10 cellular contexts compared by ENCODE assay signal in genomic region chr6:163392533-163392932, GRCh38. TPM values are rescaled to one million over a fixed set of nuclear protein-coding genes. Genes with fewer than 3 reads are reported as not detected.
DNase-seq lines count a peak whose midpoint lies in the region; ATAC-seq, FAIRE-seq and TF ChIP-seq lines count a peak whose summit lies in the region.
"Had no signal": no experiment of that assay in that cellular context is flagged by ENCODE, and none has a peak within 500 bp of the region (broad histone marks: within the 10 kb centered on the region; RNA-seq: fewer than 3 reads in every experiment).

No MANE protein-coding gene starts in this region.

- no peak overlapping the region for H2BK5ac ChIP-seq in IMR-90 (ENCODE audit: low read depth, low read length, poor library complexity, severe bottlenecking)

- H3K23ac ChIP-seq in IMR-90 (ENCODE audit: low read depth, low read length), result no peak overlapping the region

- H3K18ac ChIP-seq in IMR-90 (ENCODE audit: low read depth, low read length), result no peak overlapping the region

- POLR2A ChIA-PET in IMR-90 (lab: Charles Lee; ENCODE audit: unreplicated experiment), result no interaction called here

- no CpG with 5 or more reads among the region's 2 CpGs for WGBS in IMR-90 (ENCODE audit: extremely low coverage in 2 of 2, insufficient read length in 1 of 2), 2 experiments
- WGBS in smooth muscle cell (ENCODE audit: low lambda C conversion rate), result 69% methylated on average over 2 of the region's 2 CpGs

- no peak overlapping the region for H3K4me3 ChIP-seq in IMR-90 (ENCODE audit: insufficient read depth, low read depth, low read length)
- no peak overlapping the region for H3K4me3 ChIP-seq in astrocyte (ENCODE audit: insufficient read depth, low read depth, low read length)
- H3K4me3 ChIP-seq in left ventricle myocardium inferior, result no peak overlapping the region
- no peak overlapping the region for H3K4me3 ChIP-seq in smooth muscle cell
- no peak overlapping the region for H3K4me3 ChIP-seq in H7 (ENCODE audit: insufficient read depth, low read depth, low read length)

- no peaks in the 10 kb centered on the region for H3K79me1 ChIP-seq in IMR-90 (ENCODE audit: low read depth in 1 of 2, low read length in 2 of 2)

- CTCF ChIA-PET in IMR-90 (lab: Yijun Ruan, JAX), result no interaction called here

- H3K27ac Mint-ChIP-seq in astrocyte (ENCODE audit: unreplicated experiment), result peak overlapping the region; percentile 5
- H3K27ac Mint-ChIP-seq: activated CD4-positive, alpha-beta memory T cell treated with anti-CD3 and anti-CD28 coated beads for 36 hours; natural killer cell treated with Interleukin-12 subunit alpha and Interleukin-12 subunit beta and Interleukin-15 and Interleukin-18, amount 100 ng/mL, for 72 hours had no signal

- H3K9me1 ChIP-seq in IMR-90 (ENCODE audit: insufficient read depth, low read length), result no peaks in the 10 kb centered on the region

- dilution Hi-C loops in IMR-90 (cut with HindIII; ENCODE audit: low sequenced_read_pairs, unreplicated experiment), result no loop called here

- H2BK20ac ChIP-seq in IMR-90 (ENCODE audit: low read depth, low read length), result no peak overlapping the region

- H3K79me2 ChIP-seq in astrocyte (ENCODE audit: insufficient read depth, low read length) (no peaks in the 10 kb centered on the region), smooth muscle cell (ENCODE audit: low read depth) (no peaks in the 10 kb centered on the region)

- H3K9me3 ChIP-seq in IMR-90 (ENCODE audit: control insufficient read depth, insufficient read depth, low read length) (no peaks in the 10 kb centered on the region), astrocyte (ENCODE audit: insufficient read depth, low read depth, low read length) (no peaks in the 10 kb centered on the region), left ventricle myocardium inferior (replicated peaks) (no peaks in the 10 kb centered on the region), smooth muscle cell (replicated peaks; ENCODE audit: low read depth) (no peaks in the 10 kb centered on the region)

- H3K27me3 Mint-ChIP-seq in astrocyte (ENCODE audit: low read depth, unreplicated experiment), result no peaks in the 10 kb centered on the region

- in situ Hi-C loops in IMR-90 (cut with MboI; ENCODE audit: low sequenced_read_pairs), result no loop called here

- BruUV-seq in IMR-90 (replicated peaks; lab: Mats Ljungman, UMichigan), result no TSS peak

- no peak overlapping the region for H2BK120ac ChIP-seq in IMR-90 (ENCODE audit: low read depth, low read length)

- H3K4me3 Mint-ChIP-seq in astrocyte (ENCODE audit: unreplicated experiment), result no peak overlapping the region
- H3K4me3 Mint-ChIP-seq: activated CD4-positive, alpha-beta memory T cell treated with anti-CD3 and anti-CD28 coated beads for 36 hours; natural killer cell treated with Interleukin-12 subunit alpha and Interleukin-12 subunit beta and Interleukin-15 and Interleukin-18, amount 100 ng/mL, for 72 hours had no signal

- no peak overlapping the region for H3K14ac ChIP-seq in IMR-90 (replicated peaks; ENCODE audit: low read depth, low read length)

- TF ChIP-seq RAD21 in IMR-90 (IDR thresholded peaks at IDR 0.05; ENCODE audit: low read length), result no peak

- H3F3A ChIP-seq in smooth muscle cell (ENCODE audit: low read depth), result no peaks in the 10 kb centered on the region

- DNase-seq in IMR-90 (peak; percentile 33), astrocyte (ENCODE audit: low read depth) (peak; percentile 48), left ventricle myocardium inferior (no peak), smooth muscle cell (lab: John Stamatoyannopoulos, UW; ENCODE audit: unreplicated experiment) (no peak), Kasumi-1 (lab: John Stamatoyannopoulos, UW) (no peak), H7 (no peak)
- DNase-seq: activated CD4-positive, alpha-beta memory T cell treated with anti-CD3 and anti-CD28 coated beads for 36 hours; DND-41 had no signal

- no peak for FAIRE-seq in astrocyte (lab: Jason Lieb, UNC)

- peaks cover 3% of the 10 kb centered on the region for H3K4me1 ChIP-seq in IMR-90 (ENCODE audit: control insufficient read depth, insufficient read depth, low read length)
- peaks cover 28% of the 10 kb centered on the region for H3K4me1 ChIP-seq in astrocyte (ENCODE audit: insufficient read depth, low read length)
- H3K4me1 ChIP-seq in left ventricle myocardium inferior, result peaks cover 55% of the 10 kb centered on the region
- peaks cover 15% of the 10 kb centered on the region for H3K4me1 ChIP-seq in smooth muscle cell (ENCODE audit: low read depth)

- H3K9ac ChIP-seq in IMR-90 (ENCODE audit: low read depth, low read length) (no peak overlapping the region), astrocyte (ENCODE audit: low read length) (no peak overlapping the region), smooth muscle cell (ENCODE audit: low read depth) (peak overlapping the region; percentile 49)

- no peak for TF ChIP-seq POLR2A in IMR-90 (IDR thresholded peaks at IDR 0.05; ENCODE audit: low read depth, low read length)

- H3K9me3 Mint-ChIP-seq in astrocyte (ENCODE audit: unreplicated experiment), result no peaks in the 10 kb centered on the region
- H3K9me3 Mint-ChIP-seq: activated CD4-positive, alpha-beta memory T cell treated with anti-CD3 and anti-CD28 coated beads for 36 hours; natural killer cell treated with Interleukin-12 subunit alpha and Interleukin-12 subunit beta and Interleukin-15 and Interleukin-18, amount 100 ng/mL, for 72 hours had no signal

- H4K20me1 ChIP-seq in IMR-90 (ENCODE audit: insufficient read depth, low read length) (no peaks in the 10 kb centered on the region), astrocyte (ENCODE audit: insufficient read depth, low read length) (no peaks in the 10 kb centered on the region), smooth muscle cell (ENCODE audit: low read depth) (no peaks in the 10 kb centered on the region)

- intact Hi-C loops in IMR-90 (cut with micrococcal nuclease) (no loop called here), left ventricle myocardium inferior (cut with micrococcal nuclease) (no loop called here)

- no peak overlapping the region for H3K4ac ChIP-seq in IMR-90 (ENCODE audit: low read depth, low read length)

- no peak overlapping the region for H2AK5ac ChIP-seq in IMR-90 (ENCODE audit: low read depth, low read length)

- no peak overlapping the region for H3K56ac ChIP-seq in IMR-90 (ENCODE audit: extremely low read depth, insufficient read depth, low read length)

- H2AFZ ChIP-seq in IMR-90 (replicated peaks; ENCODE audit: low read length, poor library complexity) (no peak overlapping the region), astrocyte (ENCODE audit: low read depth, low read length) (no peak overlapping the region), smooth muscle cell (ENCODE audit: low read depth) (no peak overlapping the region)

- no peaks in the 10 kb centered on the region for H3K27me3 ChIP-seq in IMR-90 (ENCODE audit: control insufficient read depth, insufficient read depth, low read length)
- no peaks in the 10 kb centered on the region for H3K27me3 ChIP-seq in astrocyte (ENCODE audit: insufficient read depth, low read length)
- H3K27me3 ChIP-seq in left ventricle myocardium inferior (ENCODE audit: low read depth), result no peaks in the 10 kb centered on the region
- H3K27me3 ChIP-seq in smooth muscle cell (ENCODE audit: low read depth), result no peaks in the 10 kb centered on the region
- H3K27me3 ChIP-seq in H7 (ENCODE audit: control insufficient read depth, insufficient read depth, low read length), result no peaks in the 10 kb centered on the region

- TF ChIP-seq CTCF in IMR-90 (conservative IDR thresholded peaks at IDR 0.05; ENCODE audit: low read depth, low read length) (no peak), astrocyte (IDR thresholded peaks at IDR 0.05; ENCODE audit: insufficient read depth, low read depth, low read length) (no peak), left ventricle myocardium inferior (IDR thresholded peaks at IDR 0.05; ENCODE audit: borderline replicate concordance) (no peak), smooth muscle cell (IDR thresholded peaks at IDR 0.05; ENCODE audit: borderline replicate concordance, insufficient read depth, poor library complexity, severe bottlenecking) (no peak)

- no peak overlapping the region for H2BK15ac ChIP-seq in IMR-90 (ENCODE audit: low read depth, low read length)

- no peaks in the 10 kb centered on the region for H3K36me3 Mint-ChIP-seq in astrocyte (ENCODE audit: low read depth, unreplicated experiment)
- H3K36me3 Mint-ChIP-seq: activated CD4-positive, alpha-beta memory T cell treated with anti-CD3 and anti-CD28 coated beads for 36 hours; natural killer cell treated with Interleukin-12 subunit alpha and Interleukin-12 subunit beta and Interleukin-15 and Interleukin-18, amount 100 ng/mL, for 72 hours had no signal

- no peaks in the 10 kb centered on the region for H3K36me3 ChIP-seq in IMR-90 (ENCODE audit: control insufficient read depth, insufficient read depth, low read length)
- H3K36me3 ChIP-seq in astrocyte (ENCODE audit: insufficient read depth, low read length), result no peaks in the 10 kb centered on the region
- H3K36me3 ChIP-seq in left ventricle myocardium inferior, result no peaks in the 10 kb centered on the region
- H3K36me3 ChIP-seq in smooth muscle cell (ENCODE audit: low read depth), result no peaks in the 10 kb centered on the region
- H3K36me3 ChIP-seq in H7 (replicated peaks; ENCODE audit: control insufficient read depth, insufficient read depth, low read length), result no peaks in the 10 kb centered on the region

- H3K4me1 Mint-ChIP-seq in astrocyte (ENCODE audit: low read depth, unreplicated experiment), result peaks cover 24% of the 10 kb centered on the region

- no peak overlapping the region for H4K5ac ChIP-seq in IMR-90 (ENCODE audit: low read depth, low read length)

- H4K91ac ChIP-seq in IMR-90 (ENCODE audit: insufficient read depth, low read depth, low read length), result no peak overlapping the region

- H4K8ac ChIP-seq in IMR-90 (ENCODE audit: low read depth in 2 of 2, low read length in 2 of 2), result no peak overlapping the region

- H2AK9ac ChIP-seq in IMR-90 (replicated peaks; ENCODE audit: low read depth, low read length, poor library complexity), result no peak overlapping the region

- no peak overlapping the region for H3K4me2 ChIP-seq in IMR-90 (ENCODE audit: low read depth, low read length)
- peak overlapping the region; percentile 24 for H3K4me2 ChIP-seq in astrocyte (ENCODE audit: low read length)
- H3K4me2 ChIP-seq in smooth muscle cell, result peak overlapping the region; percentile 34

- H3K27ac ChIP-seq in IMR-90 (ENCODE audit: insufficient read depth, low read length) (no peak overlapping the region), astrocyte (ENCODE audit: low read depth, low read length) (no peak overlapping the region), left ventricle myocardium inferior (replicated peaks) (peak overlapping the region; percentile 55), smooth muscle cell (ENCODE audit: low read depth) (peak overlapping the region; percentile 73)

- ATAC-seq in IMR-90 (ENCODE audit: low read depth), result peak; percentile 37
- no peak for ATAC-seq in HG03457 (IDR thresholded peaks at IDR 0.05; ENCODE audit: unreplicated experiment)
- ATAC-seq: natural killer cell treated with Interleukin-12 subunit alpha and Interleukin-12 subunit beta and Interleukin-15 and Interleukin-18, amount 100 ng/mL, for 72 hours had no signal

RNA-seq across cellular contexts. Expression of gene QKI, which starts 22.0 kb away (rescaled TPM):
- total RNA-seq in IMR-90 (2012; rRNA removed) (171 and 232 TPM in 2 replicates), astrocyte (202 and 204 TPM in 2 replicates), left ventricle myocardium inferior (449 TPM), smooth muscle cell (162 and 168 TPM in 2 replicates)
- polyA plus RNA-seq in IMR-90 (2012; rRNA removed) (106 and 112 TPM in 2 replicates), smooth muscle cell (65.1 and 67.0 TPM in 2 replicates)
- 54.2 and 59.7 TPM in 2 replicates for polyA plus RNA-seq in IMR-90 (2012; cell fraction: cytosol; rRNA removed)
- polyA plus RNA-seq in IMR-90 (2012; cell fraction: nucleus; rRNA removed; ENCODE audit: low replicate concordance), result 57.1 and 121 TPM in 2 replicates
- total RNA-seq in H7 (2014; rRNA removed; shearing (Covaris generic)), result 155 and 200 TPM in 2 replicates

Comparison
In these comparisons a context has a peak if more than half of its experiments do, and no peak if none do; other contexts are left out.
1. DNase-seq: peak in IMR-90 (single experiment) and astrocyte (single experiment); none in left ventricle myocardium inferior (single experiment), smooth muscle cell (single experiment), Kasumi-1 (0 of 2) and H7 (single experiment).
2. H3K27ac ChIP-seq: peak in left ventricle myocardium inferior (single experiment) and smooth muscle cell (single experiment); none in IMR-90 (single experiment) and astrocyte (single experiment).